Comparison of ENCODE assay signal across 24 cellular contexts in the genomic region with DNA sequence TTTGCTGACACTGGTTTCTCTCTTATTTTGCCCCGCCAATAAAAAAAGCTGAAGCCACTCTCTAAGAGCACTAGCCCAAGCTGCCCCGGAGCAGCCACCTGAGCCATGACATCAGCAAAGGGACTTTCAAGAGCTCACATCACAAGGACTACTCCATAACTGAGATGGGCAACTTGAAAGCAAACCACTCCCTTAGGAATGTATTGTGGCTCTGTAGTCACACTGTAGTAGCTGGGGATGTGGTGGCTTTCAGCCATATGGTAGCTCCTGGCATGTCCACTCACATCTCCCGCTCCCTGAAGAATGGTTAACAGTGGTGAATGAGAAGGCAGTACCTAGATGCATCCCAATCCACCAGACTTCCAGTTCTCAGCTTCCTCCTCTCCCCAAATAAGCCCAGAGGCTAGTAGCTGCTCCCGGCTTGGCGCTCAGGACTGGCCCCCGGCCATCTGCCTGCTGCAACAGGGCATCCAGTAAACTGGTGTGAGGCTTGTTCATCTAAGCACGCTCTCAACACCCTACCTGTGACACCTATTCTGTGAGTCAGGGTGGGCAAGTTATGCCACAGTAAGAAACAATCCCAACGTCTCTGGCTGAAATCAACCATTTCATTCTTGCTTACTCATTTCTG.
"Had no signal": no experiment of that assay in that cellular context is flagged by ENCODE, and none has a peak within 500 bp of the region (broad histone marks: within the 10 kb centered on the region; RNA-seq: fewer than 3 reads in every experiment).

No MANE protein-coding gene starts in this region.

- H3K27ac ChIP-seq: heart right ventricle, hepatocyte, left ventricle myocardium inferior, pancreas, psoas muscle, right lobe of liver, tibial nerve, vagina had no signal

- H3K4me3 ChIP-seq: heart right ventricle, hepatocyte, left ventricle myocardium inferior, mucosa of descending colon, pancreas, psoas muscle, right lobe of liver, smooth muscle cell, tibial nerve, vagina had no signal

- DNase-seq: heart right ventricle; kidney glomerular epithelial cell; left colon; left ventricle myocardium inferior; midbrain; mucosa of descending colon; naive thymus-derived CD4-positive, alpha-beta T cell; nucleus accumbens; pancreas; psoas muscle; right lobe of liver; stimulated activated CD4-positive, alpha-beta T cell treated with anti-CD3 and anti-CD28 coated beads, Interleukin-1b, Interleukin-23, amount 100 ng/mL, for 48 hours; stimulated activated CD4-positive, alpha-beta T cell treated with anti-CD3 and anti-CD28 coated beads, Interleukin-2, amount 100 ng/mL, for 48 hours; stimulated activated CD4-positive, alpha-beta T cell treated with anti-CD3 and anti-CD28 coated beads, Interleukin-4, amount 100 ng/mL, for 4 hours; stimulated activated CD8-positive, alpha-beta memory T cell treated with anti-CD3 and anti-CD28 coated beads, Interleukin-4, amount 100 ng/mL, for 48 hours; stimulated activated naive CD4-positive, alpha-beta T cell treated with Interleukin-2 at 50 U/mL for 16 hours; stimulated activated naive CD8-positive, alpha-beta T cell treated with anti-CD3 and anti-CD28 coated beads, Interleukin-15, amount 100 ng/mL, for 72 hours; substantia nigra had no signal

- ATAC-seq: heart right ventricle; left colon; mucosa of descending colon; naive thymus-derived CD4-positive, alpha-beta T cell; natural killer cell treated with Interleukin-12 subunit alpha and Interleukin-12 subunit beta and Interleukin-15 and Interleukin-18, amount 100 ng/mL, for 72 hours; pancreas; psoas muscle; right lobe of liver; stimulated activated memory B cell treated with anti-CD40 and anti-IgM and Interleukin-4, amounts not matched to agents 10 μg/mL and 1 μg/mL and 100 μg/mL, for 72 hours; stimulated activated naive CD8-positive, alpha-beta T cell treated with anti-CD3 and anti-CD28 coated beads, Interleukin-15, amount 100 ng/mL, for 72 hours had no signal

- H3K9me3 ChIP-seq: heart right ventricle, left ventricle myocardium inferior, mucosa of descending colon, pancreas, psoas muscle, right lobe of liver, tibial nerve, vagina had no signal

- H3K4me1 ChIP-seq: heart right ventricle, left ventricle myocardium inferior, pancreas, psoas muscle, right lobe of liver, tibial nerve, vagina had no signal

- H3K27me3 ChIP-seq: heart right ventricle, hepatocyte, pancreas, right lobe of liver, tibial nerve, vagina had no signal

- H3K36me3 ChIP-seq: heart right ventricle, left ventricle myocardium inferior, pancreas, right lobe of liver, tibial nerve, vagina had no signal
